Comparison of ENCODE assay signal across 12 cellular contexts in the genomic region with DNA sequence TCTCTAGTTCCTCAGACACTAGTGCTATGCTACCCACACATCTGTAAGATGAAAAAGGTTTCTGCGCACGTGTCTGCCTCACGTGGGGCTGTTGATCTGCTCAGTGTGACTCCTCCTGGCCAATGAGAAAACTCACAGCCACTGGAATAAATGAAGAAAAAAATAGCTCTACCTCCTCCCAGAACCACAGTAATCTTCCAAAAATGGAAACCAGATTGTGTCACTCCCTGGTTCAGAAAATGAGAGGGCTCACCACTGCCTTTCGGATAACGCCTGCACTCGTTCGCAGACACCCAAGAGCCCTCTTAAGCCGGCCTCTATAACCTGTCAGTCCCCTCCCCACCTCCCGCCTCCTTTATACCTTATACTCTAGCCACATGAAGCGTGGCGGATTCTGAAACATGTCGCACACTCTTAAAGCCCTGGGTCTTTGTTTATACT. TPM values are rescaled to one million over a fixed set of nuclear protein-coding genes. Genes with fewer than 3 reads are reported as not detected.
DNase-seq lines count a peak whose midpoint lies in the region; ATAC-seq and TF ChIP-seq lines count a peak whose summit lies in the region.
"Had no signal": no experiment of that assay in that cellular context is flagged by ENCODE, and none has a peak within 500 bp of the region (broad histone marks: within the 10 kb centered on the region; RNA-seq: fewer than 3 reads in every experiment).

No MANE protein-coding gene starts in this region.

- H3K4me1 ChIP-seq in mucosa of descending colon (ENCODE audit: low read depth) (no peaks in the 10 kb centered on the region), thyroid gland (no peaks in the 10 kb centered on the region), heart right ventricle (peaks cover 0 to 33% (median 10%) of the 10 kb centered on the region in 9 donors)

- WGBS in thyroid gland, 2 donors: 54 to 56% methylated on average over 12 of the region's 12 CpGs
- WGBS in heart right ventricle, 2 donors: 87 to 90% methylated on average over 12 of the region's 12 CpGs

- H3K4me3 ChIP-seq in mucosa of descending colon (no peak overlapping the region), thyroid gland (replicated peaks in 1 of 3) (no peak overlapping the region), heart right ventricle (no peak overlapping the region)

- H3K27me3 ChIP-seq in thyroid gland: no peaks in the 10 kb centered on the region
- no peaks in the 10 kb centered on the region for H3K27me3 ChIP-seq in heart right ventricle

- peak; percentile 16 for DNase-seq in activated gamma-delta T cell treated with Interleukin-2 at 50 U/mL for 16 hours
- no peak for DNase-seq in activated gamma-delta T cell (lab: John Stamatoyannopoulos, UW)
- DNase-seq in activated T-cell treated with anti-CD3 and anti-CD28 coated beads, Interleukin-2, amount 50 U/mL, for 48 hours: peak; percentile 74 to 78
- no peak for DNase-seq in mucosa of descending colon
- peak; percentile 42 to 54 for DNase-seq in thyroid gland
- DNase-seq in heart right ventricle: no peak
- no peak for DNase-seq in dedifferentiated amniotic fluid mesenchymal stem cell (ENCODE audit: extremely low spot score)
- DNase-seq in NCI-H524 (lab: John Stamatoyannopoulos, UW): no peak
- DNase-seq: NCI-H1092, PC-3, trophoblast cell had no signal

- H3K27ac ChIP-seq in thyroid gland (peak overlapping the region in 1 of 3 donors; percentile 34), heart right ventricle (no peak overlapping the region)

- ATAC-seq in mucosa of descending colon (peak; percentile 34), heart right ventricle (no peak)
- ATAC-seq: PC-3 had no signal

- H3K9me3 ChIP-seq in mucosa of descending colon (no peaks in the 10 kb centered on the region), thyroid gland (no peaks in the 10 kb centered on the region), heart right ventricle (no peaks in the 10 kb centered on the region)

- TF ChIP-seq POLR2A in thyroid gland (IDR thresholded peaks at IDR 0.05): no peak

- TF ChIP-seq CTCF in mucosa of descending colon (IDR thresholded peaks at IDR 0.05): no peak
- TF ChIP-seq CTCF in thyroid gland (IDR thresholded peaks at IDR 0.05): no peak
- TF ChIP-seq CTCF in heart right ventricle (IDR thresholded peaks at IDR 0.05): no peak

- intact Hi-C loops in mucosa of descending colon (cut with DNase I, micrococcal nuclease): no loop called here
- intact Hi-C loops in thyroid gland (cut with DNase I): no loop called here
- intact Hi-C loops in heart right ventricle (cut with DNase I): no loop called here

- H3K36me3 ChIP-seq in mucosa of descending colon (ENCODE audit: low read depth): no peaks in the 10 kb centered on the region
- H3K36me3 ChIP-seq in thyroid gland: peaks cover 6 to 8% of the 10 kb centered on the region in 2 donors
- peaks cover 0 to 25% (median 6%) of the 10 kb centered on the region in 9 donors for H3K36me3 ChIP-seq in heart right ventricle

RNA-seq across cellular contexts. Expression of gene APBB1, which starts 5.1 kb away (rescaled TPM):
- total RNA-seq in mucosa of descending colon (10 to 100 TPM in 1 of 3 donors, 1 to 10 TPM in 2; 5.2 to 64.7 (median 8.3) TPM), thyroid gland (10 to 100 TPM; 36.4 to 54.1 (median 45.4) TPM), heart right ventricle (10 to 100 TPM; 54.3 to 93.3 (median 65.2) TPM)
- polyA plus RNA-seq in heart right ventricle: 10 to 100 TPM; 86.1 to 90.6 TPM

RNA-seq across cellular contexts. Expression of gene SMPD1, which starts 23.5 kb away (rescaled TPM):
- total RNA-seq in mucosa of descending colon: 10 to 100 TPM; 45.3 to 86.6 (median 62.0) TPM
- 10 to 100 TPM; 39.6 to 82.4 (median 57.6) TPM for total RNA-seq in thyroid gland
- total RNA-seq in heart right ventricle: 10 to 100 TPM; 57.4 to 88.1 (median 67.6) TPM
- polyA plus RNA-seq in heart right ventricle: 10 to 100 TPM; 53.8 to 62.1 TPM

RNA-seq across cellular contexts. Expression of gene HPX, which starts 27.0 kb away (rescaled TPM):
- total RNA-seq in mucosa of descending colon: 1 to 10 TPM; 2.0 to 7.0 (median 2.3) TPM
- under 1 TPM in 2 of 4 donors, not detected in 2; 0.33 to 0.67 TPM for total RNA-seq in thyroid gland
- total RNA-seq in heart right ventricle: under 1 TPM in 5 of 10 donors, not detected in 5; 0.33 to 0.55 (median 0.40) TPM
- under 1 TPM; 0.22 to 0.73 TPM for polyA plus RNA-seq in heart right ventricle
- total RNA-seq: myocyte had no signal

RNA-seq across cellular contexts. Expression of gene TRIM3, which starts 59.9 kb away (rescaled TPM):
- 10 to 100 TPM; 28.0 to 57.8 (median 48.4) TPM for total RNA-seq in mucosa of descending colon
- total RNA-seq in thyroid gland: 10 to 100 TPM; 11.0 to 20.8 (median 14.6) TPM
- total RNA-seq in heart right ventricle: 10 to 100 TPM in 3 of 10 donors, 1 to 10 TPM in 7; 6.3 to 12.7 (median 8.7) TPM
- polyA plus RNA-seq in heart right ventricle: 10 to 100 TPM; 14.5 to 14.6 TPM

Comparison
In these comparisons a context has a peak if more than half of its experiments do, and no peak if none do; other contexts are left out.
1. DNase-seq: peak in activated gamma-delta T cell treated with Interleukin-2 at 50 U/mL for 16 hours (single experiment), activated T-cell treated with anti-CD3 and anti-CD28 coated beads, Interleukin-2, amount 50 U/mL, for 48 hours (2 of 2) and thyroid gland (2 of 2); none in activated gamma-delta T cell (single experiment), mucosa of descending colon (0 of 3), heart right ventricle (0 of 2), dedifferentiated amniotic fluid mesenchymal stem cell (single experiment) and NCI-H524 (0 of 2).